ENCODE assay signal across 1 cellular context in the genomic region with DNA sequence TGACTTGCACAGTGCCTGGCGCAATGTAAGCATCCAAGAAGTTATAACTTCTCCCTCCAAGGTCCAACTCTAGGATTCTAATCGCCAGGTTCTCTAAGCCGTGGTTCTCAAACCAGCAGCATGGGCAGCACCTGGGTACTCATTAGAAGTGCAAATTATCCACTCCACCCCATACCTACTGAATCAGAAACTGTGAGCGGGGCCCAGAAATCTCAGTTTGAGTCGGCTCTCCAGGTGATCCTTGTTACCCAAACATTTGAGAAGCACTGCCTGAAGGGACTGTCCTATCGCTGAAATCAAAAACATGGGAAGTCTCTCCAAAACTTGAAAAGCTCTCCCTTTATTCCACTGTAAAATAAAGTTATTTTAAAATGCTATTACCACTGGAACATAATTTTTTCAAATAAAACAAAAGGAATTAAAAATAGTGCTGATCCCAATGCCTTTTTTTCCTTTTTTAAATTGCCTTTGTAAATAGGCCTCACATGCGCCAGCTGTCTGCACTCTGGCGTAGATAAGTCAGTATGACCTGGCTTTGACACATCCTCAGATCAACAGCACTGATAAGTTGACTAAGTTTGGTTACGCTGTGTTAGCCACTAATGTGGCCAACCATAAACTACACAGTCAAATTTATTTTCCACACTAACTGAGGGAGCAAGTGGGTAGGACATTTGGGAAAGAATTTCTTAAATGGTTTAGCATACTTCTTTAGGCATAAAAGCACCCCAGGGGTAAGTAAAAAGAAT.
TF ChIP-seq lines count a peak whose summit lies in the region.

No MANE protein-coding gene starts in this region.

TF ChIP-seq in GM23338, 12 proteins besides CTCF, POLR2A, EP300 and RAD21:
- TF ChIP-seq, protein P1, sequence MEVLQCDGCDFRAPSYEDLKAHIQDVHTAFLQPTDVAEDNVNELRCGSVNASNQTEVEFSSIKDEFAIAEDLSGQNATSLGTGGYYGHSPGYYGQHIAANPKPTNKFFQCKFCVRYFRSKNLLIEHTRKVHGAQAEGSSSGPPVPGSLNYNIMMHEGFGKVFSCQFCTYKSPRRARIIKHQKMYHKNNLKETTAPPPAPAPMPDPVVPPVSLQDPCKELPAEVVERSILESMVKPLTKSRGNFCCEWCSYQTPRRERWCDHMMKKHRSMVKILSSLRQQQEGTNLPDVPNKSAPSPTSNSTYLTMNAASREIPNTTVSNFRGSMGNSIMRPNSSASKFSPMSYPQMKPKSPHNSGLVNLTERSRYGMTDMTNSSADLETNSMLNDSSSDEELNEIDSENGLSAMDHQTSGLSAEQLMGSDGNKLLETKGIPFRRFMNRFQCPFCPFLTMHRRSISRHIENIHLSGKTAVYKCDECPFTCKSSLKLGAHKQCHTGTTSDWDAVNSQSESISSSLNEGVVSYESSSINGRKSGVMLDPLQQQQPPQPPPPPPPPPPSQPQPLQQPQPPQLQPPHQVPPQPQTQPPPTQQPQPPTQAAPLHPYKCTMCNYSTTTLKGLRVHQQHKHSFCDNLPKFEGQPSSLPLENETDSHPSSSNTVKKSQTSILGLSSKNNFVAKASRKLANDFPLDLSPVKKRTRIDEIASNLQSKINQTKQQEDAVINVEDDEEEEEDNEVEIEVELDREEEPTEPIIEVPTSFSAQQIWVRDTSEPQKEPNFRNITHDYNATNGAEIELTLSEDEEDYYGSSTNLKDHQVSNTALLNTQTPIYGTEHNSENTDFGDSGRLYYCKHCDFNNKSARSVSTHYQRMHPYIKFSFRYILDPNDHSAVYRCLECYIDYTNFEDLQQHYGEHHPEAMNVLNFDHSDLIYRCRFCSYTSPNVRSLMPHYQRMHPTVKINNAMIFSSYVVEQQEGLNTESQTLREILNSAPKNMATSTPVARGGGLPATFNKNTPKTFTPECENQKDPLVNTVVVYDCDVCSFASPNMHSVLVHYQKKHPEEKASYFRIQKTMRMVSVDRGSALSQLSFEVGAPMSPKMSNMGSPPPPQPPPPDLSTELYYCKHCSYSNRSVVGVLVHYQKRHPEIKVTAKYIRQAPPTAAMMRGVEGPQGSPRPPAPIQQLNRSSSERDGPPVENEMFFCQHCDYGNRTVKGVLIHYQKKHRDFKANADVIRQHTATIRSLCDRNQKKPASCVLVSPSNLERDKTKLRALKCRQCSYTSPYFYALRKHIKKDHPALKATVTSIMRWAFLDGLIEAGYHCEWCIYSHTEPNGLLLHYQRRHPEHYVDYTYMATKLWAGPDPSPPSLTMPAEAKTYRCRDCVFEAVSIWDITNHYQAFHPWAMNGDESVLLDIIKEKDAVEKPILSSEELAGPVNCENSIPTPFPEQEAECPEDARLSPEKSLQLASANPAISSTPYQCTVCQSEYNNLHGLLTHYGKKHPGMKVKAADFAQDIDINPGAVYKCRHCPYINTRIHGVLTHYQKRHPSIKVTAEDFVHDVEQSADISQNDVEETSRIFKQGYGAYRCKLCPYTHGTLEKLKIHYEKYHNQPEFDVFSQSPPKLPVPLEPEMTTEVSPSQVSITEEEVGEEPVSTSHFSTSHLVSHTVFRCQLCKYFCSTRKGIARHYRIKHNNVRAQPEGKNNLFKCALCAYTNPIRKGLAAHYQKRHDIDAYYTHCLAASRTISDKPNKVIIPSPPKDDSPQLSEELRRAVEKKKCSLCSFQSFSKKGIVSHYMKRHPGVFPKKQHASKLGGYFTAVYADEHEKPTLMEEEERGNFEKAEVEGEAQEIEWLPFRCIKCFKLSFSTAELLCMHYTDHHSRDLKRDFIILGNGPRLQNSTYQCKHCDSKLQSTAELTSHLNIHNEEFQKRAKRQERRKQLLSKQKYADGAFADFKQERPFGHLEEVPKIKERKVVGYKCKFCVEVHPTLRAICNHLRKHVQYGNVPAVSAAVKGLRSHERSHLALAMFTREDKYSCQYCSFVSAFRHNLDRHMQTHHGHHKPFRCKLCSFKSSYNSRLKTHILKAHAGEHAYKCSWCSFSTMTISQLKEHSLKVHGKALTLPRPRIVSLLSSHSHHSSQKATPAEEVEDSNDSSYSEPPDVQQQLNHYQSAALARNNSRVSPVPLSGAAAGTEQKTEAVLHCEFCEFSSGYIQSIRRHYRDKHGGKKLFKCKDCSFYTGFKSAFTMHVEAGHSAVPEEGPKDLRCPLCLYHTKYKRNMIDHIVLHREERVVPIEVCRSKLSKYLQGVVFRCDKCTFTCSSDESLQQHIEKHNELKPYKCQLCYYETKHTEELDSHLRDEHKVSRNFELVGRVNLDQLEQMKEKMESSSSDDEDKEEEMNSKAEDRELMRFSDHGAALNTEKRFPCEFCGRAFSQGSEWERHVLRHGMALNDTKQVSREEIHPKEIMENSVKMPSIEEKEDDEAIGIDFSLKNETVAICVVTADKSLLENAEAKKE (CRISPR knock-in tag; IDR thresholded peaks at IDR 0.05): no peak
- no peak for TF ChIP-seq JUNB (IDR thresholded peaks at IDR 0.05; ENCODE audit: unreplicated experiment)
- TF ChIP-seq CREB1 (CRISPR knock-in tag; IDR thresholded peaks at IDR 0.05; ENCODE audit: low read depth): no peak
- TF ChIP-seq NANOG (IDR thresholded peaks at IDR 0.05; ENCODE audit: borderline replicate concordance): no peak
- no peak for TF ChIP-seq EZH2phosphoT487 (IDR thresholded peaks at IDR 0.05; ENCODE audit: unreplicated experiment)
- TF ChIP-seq ZNF114 (CRISPR knock-in tag; IDR thresholded peaks at IDR 0.05): no peak
- no peak for TF ChIP-seq EZH2 (IDR thresholded peaks at IDR 0.05; ENCODE audit: low read depth, unreplicated experiment)
- no peak for TF ChIP-seq ZNF331 (CRISPR knock-in tag; IDR thresholded peaks at IDR 0.05; ENCODE audit: low read depth)
- TF ChIP-seq, protein P2, sequence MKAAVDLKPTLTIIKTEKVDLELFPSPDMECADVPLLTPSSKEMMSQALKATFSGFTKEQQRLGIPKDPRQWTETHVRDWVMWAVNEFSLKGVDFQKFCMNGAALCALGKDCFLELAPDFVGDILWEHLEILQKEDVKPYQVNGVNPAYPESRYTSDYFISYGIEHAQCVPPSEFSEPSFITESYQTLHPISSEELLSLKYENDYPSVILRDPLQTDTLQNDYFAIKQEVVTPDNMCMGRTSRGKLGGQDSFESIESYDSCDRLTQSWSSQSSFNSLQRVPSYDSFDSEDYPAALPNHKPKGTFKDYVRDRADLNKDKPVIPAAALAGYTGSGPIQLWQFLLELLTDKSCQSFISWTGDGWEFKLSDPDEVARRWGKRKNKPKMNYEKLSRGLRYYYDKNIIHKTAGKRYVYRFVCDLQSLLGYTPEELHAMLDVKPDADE (IDR thresholded peaks at IDR 0.05): no peak
- TF ChIP-seq STAT1 (IDR thresholded peaks at IDR 0.05; ENCODE audit: unreplicated experiment): no peak
- TF ChIP-seq, protein P3, sequence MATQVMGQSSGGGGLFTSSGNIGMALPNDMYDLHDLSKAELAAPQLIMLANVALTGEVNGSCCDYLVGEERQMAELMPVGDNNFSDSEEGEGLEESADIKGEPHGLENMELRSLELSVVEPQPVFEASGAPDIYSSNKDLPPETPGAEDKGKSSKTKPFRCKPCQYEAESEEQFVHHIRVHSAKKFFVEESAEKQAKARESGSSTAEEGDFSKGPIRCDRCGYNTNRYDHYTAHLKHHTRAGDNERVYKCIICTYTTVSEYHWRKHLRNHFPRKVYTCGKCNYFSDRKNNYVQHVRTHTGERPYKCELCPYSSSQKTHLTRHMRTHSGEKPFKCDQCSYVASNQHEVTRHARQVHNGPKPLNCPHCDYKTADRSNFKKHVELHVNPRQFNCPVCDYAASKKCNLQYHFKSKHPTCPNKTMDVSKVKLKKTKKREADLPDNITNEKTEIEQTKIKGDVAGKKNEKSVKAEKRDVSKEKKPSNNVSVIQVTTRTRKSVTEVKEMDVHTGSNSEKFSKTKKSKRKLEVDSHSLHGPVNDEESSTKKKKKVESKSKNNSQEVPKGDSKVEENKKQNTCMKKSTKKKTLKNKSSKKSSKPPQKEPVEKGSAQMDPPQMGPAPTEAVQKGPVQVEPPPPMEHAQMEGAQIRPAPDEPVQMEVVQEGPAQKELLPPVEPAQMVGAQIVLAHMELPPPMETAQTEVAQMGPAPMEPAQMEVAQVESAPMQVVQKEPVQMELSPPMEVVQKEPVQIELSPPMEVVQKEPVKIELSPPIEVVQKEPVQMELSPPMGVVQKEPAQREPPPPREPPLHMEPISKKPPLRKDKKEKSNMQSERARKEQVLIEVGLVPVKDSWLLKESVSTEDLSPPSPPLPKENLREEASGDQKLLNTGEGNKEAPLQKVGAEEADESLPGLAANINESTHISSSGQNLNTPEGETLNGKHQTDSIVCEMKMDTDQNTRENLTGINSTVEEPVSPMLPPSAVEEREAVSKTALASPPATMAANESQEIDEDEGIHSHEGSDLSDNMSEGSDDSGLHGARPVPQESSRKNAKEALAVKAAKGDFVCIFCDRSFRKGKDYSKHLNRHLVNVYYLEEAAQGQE (IDR thresholded peaks at IDR 0.05; ENCODE audit: unreplicated experiment): no peak
- TF ChIP-seq POLR2AphosphoS5 (IDR thresholded peaks at IDR 0.05; ENCODE audit: low read depth): no peak
TF ChIP-seq in GM23338: peak in this region for 0.
